In genomic region chr16:22436823-22437652, GRCh38 we compare ENCODE assay signal across 8 cellular contexts.
A peak's percentile ranks its signal among the peaks of the same experiment; 100 is the strongest.
DNase-seq lines count a peak whose midpoint lies in the region; ATAC-seq and TF ChIP-seq lines count a peak whose summit lies in the region.
"Not testable (repeated sequence)": the region's sequence is repeated elsewhere in the genome, so short reads cannot be mapped to it uniquely, and the experiment has no call there.

No MANE protein-coding gene starts in this region.

- TF ChIP-seq POLR2A in suprapubic skin (IDR thresholded peaks at IDR 0.05): peak in 1 of 2 donors; percentile 21

- H3K4me3 ChIP-seq in adipocyte (ENCODE audit: low read length): peak overlapping the region; percentile 86
- H3K4me3 ChIP-seq in cardiac muscle cell: peak overlapping the region; percentile 95
- peak overlapping the region; percentile 76 for H3K4me3 ChIP-seq in suprapubic skin

- H3K36me3 Mint-ChIP-seq in T-cell; osteocyte (ENCODE audit: unreplicated experiment): not testable (repeated sequence)

- peak; percentile 85 for ATAC-seq in HG02610 (IDR thresholded peaks at IDR 0.05; ENCODE audit: unreplicated experiment)
- peak; percentile 85 to 91 (median 88) for ATAC-seq in T-cell (replicated peaks in 1 of 4)

- H3K9me3 Mint-ChIP-seq in T-cell; osteocyte (ENCODE audit: unreplicated experiment): not testable (repeated sequence)

- H3K27me3 ChIP-seq in adipocyte (replicated peaks; ENCODE audit: control insufficient read depth, insufficient read depth, low read length); cardiac muscle cell; suprapubic skin: not testable (repeated sequence)

- DNase-seq in GM10248 (ENCODE audit: extremely low spot score) (peak; percentile 72), NCI-H1092 (lab: John Stamatoyannopoulos, UW) (peak; percentile 46), T-cell (peak; percentile 38 to 76 (median 59)), adipocyte (ENCODE audit: low read depth) (peak; percentile 82), cardiac muscle cell (ENCODE audit: low read depth in 1 of 2, low spot score in 1 of 2) (peak; percentile 72 to 83), osteocyte (ENCODE audit: extremely low spot score, unreplicated experiment) (peak; percentile 92), suprapubic skin (ENCODE audit: low spot score in 2 of 2) (peak; percentile 83 to 91)

- H3K27ac Mint-ChIP-seq in T-cell (peak overlapping the region; percentile 87 to 91), osteocyte (ENCODE audit: unreplicated experiment) (peak overlapping the region; percentile 98)

- TF ChIP-seq EP300 in suprapubic skin (IDR thresholded peaks at IDR 0.05): not testable (repeated sequence)

- not testable (repeated sequence) for H3K9me3 ChIP-seq in adipocyte (ENCODE audit: control insufficient read depth, low read length); cardiac muscle cell (ENCODE audit: low read depth); suprapubic skin

- H3K27me3 Mint-ChIP-seq in T-cell; osteocyte (ENCODE audit: unreplicated experiment): not testable (repeated sequence)

- CTCF ChIA-PET in GM10248 (lab: Yijun Ruan, JAX): not testable (repeated sequence)
- CTCF ChIA-PET in T-cell (lab: Charles Lee): interaction anchor here (0.7 to 0.8 kb wide), 2 partner anchors 34 to 883 kb away, joined by 4 to 9 read pairs; no protein-coding TSS in a partner anchor

- POLR2A ChIA-PET in GM10248 (lab: Yijun Ruan, JAX): not testable (repeated sequence)
- POLR2A ChIA-PET in T-cell (lab: Charles Lee): interaction anchor here in 1 of 2 donors (0.9 kb wide), 1 partner anchor 245 kb away, joined by 6 read pairs; no protein-coding TSS in a partner anchor

- peak overlapping the region; percentile 95 for H3K27ac ChIP-seq in cardiac muscle cell
- peak overlapping the region; percentile 97 for H3K27ac ChIP-seq in suprapubic skin

- H3K4me1 ChIP-seq in adipocyte (ENCODE audit: control insufficient read depth, insufficient read depth, low read length); cardiac muscle cell (ENCODE audit: low read depth); suprapubic skin: not testable (repeated sequence)

- H3K4me1 Mint-ChIP-seq in T-cell; osteocyte (ENCODE audit: unreplicated experiment): not testable (repeated sequence)

- TF ChIP-seq CTCF in GM10248 (IDR thresholded peaks at IDR 0.05; ENCODE audit: control extremely low read depth, extremely low read depth, low read depth, missing control alignments); cardiac muscle cell (IDR thresholded peaks at IDR 0.05; ENCODE audit: low read depth, low read length); osteocyte (IDR thresholded peaks at IDR 0.05); suprapubic skin (IDR thresholded peaks at IDR 0.05): not testable (repeated sequence)

- H3K4me3 Mint-ChIP-seq in T-cell: peak overlapping the region; percentile 90 to 93 (median 91)
- H3K4me3 Mint-ChIP-seq in osteocyte (ENCODE audit: unreplicated experiment): peak overlapping the region; percentile 98

- not testable (repeated sequence) for H3K36me3 ChIP-seq in adipocyte (ENCODE audit: control insufficient read depth, insufficient read depth, low read length, severe bottlenecking); cardiac muscle cell; suprapubic skin

- peak overlapping the region; percentile 92 for H3K9ac ChIP-seq in adipocyte (ENCODE audit: low read length)

- 0% methylated on average over 25 of the region's 96 CpGs for WGBS in suprapubic skin

Comparison
In these comparisons a context has a peak if more than half of its experiments do, and no peak if none do; other contexts are left out.
1. Peak in every context shown above with its lines: DNase-seq, ATAC-seq, H3K4me3 ChIP-seq and H3K27ac ChIP-seq.